In the genomic region with DNA sequence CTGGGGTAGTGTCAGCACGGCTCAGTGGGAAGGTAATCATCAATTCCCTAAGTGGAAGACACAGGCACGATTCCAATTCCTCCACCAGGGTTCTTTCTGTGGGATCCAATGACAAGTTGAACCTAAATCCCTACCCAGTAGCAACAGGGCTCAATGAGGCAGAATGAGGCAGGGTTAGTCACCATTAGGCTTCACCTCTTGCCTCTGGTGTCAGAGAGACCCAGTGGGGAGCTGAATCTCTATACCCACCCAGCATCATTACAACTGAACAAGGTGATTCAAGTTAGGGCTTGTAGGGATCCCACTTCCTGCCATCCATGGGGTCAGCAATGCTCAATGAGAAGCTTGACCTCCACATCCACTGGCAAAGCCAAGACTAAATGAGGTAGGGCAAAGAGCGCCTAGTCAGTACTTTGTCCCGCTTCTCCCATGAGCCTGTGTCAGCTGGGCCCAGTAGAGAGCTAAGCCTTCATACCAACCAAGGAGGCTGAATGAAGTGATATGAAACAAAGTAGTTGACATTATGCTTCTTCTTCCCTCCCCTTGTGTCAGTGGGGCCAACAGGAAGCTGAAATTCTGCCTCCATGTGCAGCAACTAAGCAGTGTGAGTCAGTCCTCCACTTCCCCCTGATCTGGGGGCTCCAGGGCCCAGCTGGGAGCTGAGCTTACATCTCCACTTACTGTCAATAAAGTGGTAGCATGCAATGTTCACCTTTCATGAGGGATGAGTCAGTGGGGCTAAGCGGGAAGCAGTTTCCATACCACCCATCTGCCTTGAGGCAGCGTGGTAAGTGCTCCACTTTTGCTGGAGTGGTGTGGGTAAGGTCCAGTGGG, we compare ENCODE assay signal across 10 cellular contexts. TPM values are rescaled to one million over a fixed set of nuclear protein-coding genes. Genes with fewer than 3 reads are reported as not detected.
DNase-seq lines count a peak whose midpoint lies in the region; ATAC-seq, FAIRE-seq and TF ChIP-seq lines count a peak whose summit lies in the region.
"Had no signal": no experiment of that assay in that cellular context is flagged by ENCODE, and none has a peak within 500 bp of the region (broad histone marks: within the 10 kb centered on the region; RNA-seq: fewer than 3 reads in every experiment).

No MANE protein-coding gene starts in this region.

- H3K4me1 ChIP-seq in H9 (ENCODE audit: insufficient read depth, low read length) (peaks cover 2% of the 10 kb centered on the region; the same call in 1 of the 2 replicates), PC-9 (replicated peaks; ENCODE audit: insufficient read depth) (peaks cover 15% of the 10 kb centered on the region), pancreas (no peaks in the 10 kb centered on the region), adrenal gland (replicated peaks in 1 of 2) (no peaks in the 10 kb centered on the region)

- H3K9me3 ChIP-seq in H9 (ENCODE audit: control insufficient read depth, low read depth, low read length) (no peaks in the 10 kb centered on the region), PC-9 (ENCODE audit: insufficient read depth, low read depth) (no peaks in the 10 kb centered on the region), pancreas (no peaks in the 10 kb centered on the region), adrenal gland (replicated peaks in 1 of 3) (no peaks in the 10 kb centered on the region)

- peak in 3 of 4 donors; percentile 9 to 31 (median 14) for ATAC-seq in pancreas
- no peak for ATAC-seq in HG02870 (IDR thresholded peaks at IDR 0.05; ENCODE audit: unreplicated experiment)
- ATAC-seq in HG03342 (IDR thresholded peaks at IDR 0.05; ENCODE audit: unreplicated experiment): no peak

- H3K18ac ChIP-seq in H9 (ENCODE audit: insufficient read length, low read depth, low read length): no peak overlapping the region

- H3K27me3 ChIP-seq in H9 (ENCODE audit: insufficient read depth, low read length) (no peaks in the 10 kb centered on the region), PC-9 (ENCODE audit: insufficient read depth, low read depth) (no peaks in the 10 kb centered on the region), pancreas (no peaks in the 10 kb centered on the region), adrenal gland (peaks cover 9% of the 10 kb centered on the region)

- no peaks in the 10 kb centered on the region for H3K23me2 ChIP-seq in H9 (ENCODE audit: insufficient read length, low read depth, low read length, poor library complexity, severe bottlenecking)

- H3K36me3 Mint-ChIP-seq in H9 (ENCODE audit: insufficient read depth in 1 of 3, low read depth in 3 of 3): peaks cover 0 to 7% (median 5%) of the 10 kb centered on the region in 3 experiments; a peak in 3 of 7 replicates

- no CpG with 5 or more reads among the region's 6 CpGs for WGBS in H9 (ENCODE audit: extremely low coverage, insufficient read length, low lambda C conversion rate)
- WGBS in pancreas, 2 donors: 70 to 91% methylated on average over 6 of the region's 6 CpGs
- WGBS in adrenal gland, 4 donors: 66 to 87% (median 78%) methylated on average over 4 to 6 of the region's 6 CpGs

- no peak overlapping the region for H3K14ac ChIP-seq in H9 (ENCODE audit: insufficient read depth, low read length)

- no peaks in the 10 kb centered on the region for H3K9me2 ChIP-seq in PC-9 (ENCODE audit: insufficient read depth)

- FAIRE-seq in pancreas (lab: Jason Lieb, UNC) (no peak), H54 (lab: Jason Lieb, UNC) (no peak)
- FAIRE-seq: endometrium had no signal

- POLR2A ChIA-PET in PC-9 (lab: Charles Lee; ENCODE audit: unreplicated experiment): interaction anchor here (0.5 kb wide), 1 partner anchor 126 kb away, joined by 5 read pairs; no protein-coding TSS in a partner anchor

- intact Hi-C loops in PC-9 (cut with micrococcal nuclease; ENCODE audit: unreplicated experiment): no loop called here
- intact Hi-C loops in pancreas (cut with DNase I): no loop called here
- intact Hi-C loops in adrenal gland (cut with DNase I): no loop called here

- BruUV-seq in PC-9 (replicated peaks; lab: Mats Ljungman, UMichigan): no TSS peak

- TF ChIP-seq CTCF in H9 (conservative IDR thresholded peaks at IDR 0.05): no peak
- no peak for TF ChIP-seq CTCF in PC-9 (conservative IDR thresholded peaks at IDR 0.05)
- no peak for TF ChIP-seq CTCF in cardiac fibroblast (IDR thresholded peaks at IDR 0.05; ENCODE audit: low read depth, low read length)
- TF ChIP-seq CTCF in pancreas (IDR thresholded peaks at IDR 0.05): no peak
- TF ChIP-seq CTCF in adrenal gland (IDR thresholded peaks at IDR 0.05): no peak

- CTCF ChIA-PET in PC-9 (lab: Charles Lee): no interaction called here

- no peak for TF ChIP-seq POLR2A in H54 (IDR thresholded peaks at IDR 0.05; ENCODE audit: low read depth, low read length)
- no peak for TF ChIP-seq POLR2A in adrenal gland (IDR thresholded peaks at IDR 0.05)

- H3F3A ChIP-seq in PC-9 (ENCODE audit: insufficient read depth, low read depth): peaks cover 9% of the 10 kb centered on the region; the same call in 1 of the 2 replicates

- H3K27ac Mint-ChIP-seq in H9: peak overlapping the region in 1 of 3 experiments; percentile 82; a peak in 1 of 7 replicates

- H3K4me1 Mint-ChIP-seq in H9: peaks cover 22 to 30% of the 10 kb centered on the region in 2 experiments

- no peak overlapping the region for H3K23ac ChIP-seq in H9 (ENCODE audit: insufficient read length, low read depth, low read length)

- no peak overlapping the region for H4K5ac ChIP-seq in H9 (ENCODE audit: insufficient read length, low read depth, low read length)

- H4K20me1 ChIP-seq in H9 (ENCODE audit: control insufficient read depth, insufficient read depth, insufficient read length) (no peaks in the 10 kb centered on the region), PC-9 (ENCODE audit: insufficient read depth) (no peaks in the 10 kb centered on the region)

- peaks cover 0 to 30% of the 10 kb centered on the region in 2 experiments; a peak in 2 of 5 replicates for H3K9me3 Mint-ChIP-seq in H9

- H3K9ac ChIP-seq in H9 (ENCODE audit: extremely low read depth, insufficient read length, low read length): no peak overlapping the region

- H2AFZ ChIP-seq in H9 (ENCODE audit: low read length): no peak overlapping the region
- peak overlapping the region; percentile 81 for H2AFZ ChIP-seq in PC-9

- H3K4me2 ChIP-seq in H9 (ENCODE audit: insufficient read depth, insufficient read length, low read length): peak overlapping the region; percentile 44
- H3K4me2 ChIP-seq in PC-9: peak overlapping the region; percentile 79

- no peak overlapping the region for H4K8ac ChIP-seq in H9 (replicated peaks; ENCODE audit: insufficient read length, low read depth, low read length)

- H3K4ac ChIP-seq in H9 (ENCODE audit: low read depth, low read length): no peak overlapping the region

- H3K36me3 ChIP-seq in PC-9 (ENCODE audit: low read depth) (peaks cover 10% of the 10 kb centered on the region; the same call in 1 of the 2 replicates), pancreas (no peaks in the 10 kb centered on the region), adrenal gland (replicated peaks in 1 of 2) (no peaks in the 10 kb centered on the region)

- no peak overlapping the region for H2BK120ac ChIP-seq in H9 (ENCODE audit: low read depth, low read length, poor library complexity, severe bottlenecking)

- H3K4me3 Mint-ChIP-seq in H9: peak overlapping the region; percentile 72 to 84

- H3K79me1 ChIP-seq in H9 (ENCODE audit: insufficient read depth, low read depth, low read length, poor library complexity, severe bottlenecking): no peaks in the 10 kb centered on the region

- no peak overlapping the region for H2BK15ac ChIP-seq in H9 (ENCODE audit: low read depth, low read length)

- H3K27me3 Mint-ChIP-seq in H9 (ENCODE audit: low read depth): no peaks in the 10 kb centered on the region

- no peak overlapping the region for H4K91ac ChIP-seq in H9 (ENCODE audit: insufficient read length, low read depth, low read length)

- no peak overlapping the region for H3K56ac ChIP-seq in H9 (ENCODE audit: insufficient read length, low read depth, low read length)

- H2BK5ac ChIP-seq in H9 (ENCODE audit: insufficient read length, low read length): no peak overlapping the region

- H2AK5ac ChIP-seq in H9 (ENCODE audit: insufficient read length, low read length): no peak overlapping the region

- DNase-seq in H9: no peak
- peak; percentile 25 to 84 for DNase-seq in PC-9
- DNase-seq in cardiac fibroblast (ENCODE audit: low read depth in 2 of 2): peak; percentile 3 to 5
- DNase-seq in pancreas: no peak
- DNase-seq in H54 (ENCODE audit: insufficient read length, low spot score): no peak
- no peak for DNase-seq in adrenal gland
- DNase-seq: RPMI8226 had no signal

- no peak overlapping the region for H2BK20ac ChIP-seq in H9 (ENCODE audit: low read depth, low read length, poor library complexity, severe bottlenecking)

- H3K79me2 ChIP-seq in H9 (ENCODE audit: insufficient read depth, low read length): no peaks in the 10 kb centered on the region
- H3K79me2 ChIP-seq in PC-9 (ENCODE audit: low read depth): 0 out of 2 replicates have a peak, but pooled peaks cover 5% of the 10 kb centered on the region

- H3K4me3 ChIP-seq in PC-9 (peak overlapping the region; percentile 62), cardiac fibroblast (replicated peaks in 1 of 2; ENCODE audit: low read depth in 2 of 2, low read length in 2 of 2) (no peak overlapping the region), pancreas (no peak overlapping the region), adrenal gland (no peak overlapping the region)

- H2BK12ac ChIP-seq in H9 (ENCODE audit: insufficient read length, low read depth, low read length): no peak overlapping the region

- no peak overlapping the region for H3T11ph ChIP-seq in H9 (ENCODE audit: low read length)

- H3K27ac ChIP-seq in H9 (ENCODE audit: insufficient read length, low read depth, low read length) (no peak overlapping the region), PC-9 (peak overlapping the region; percentile 54), pancreas (no peak overlapping the region), adrenal gland (no peak overlapping the region)

RNA-seq across cellular contexts. Expression of a gene that starts 36.4 kb away (rescaled TPM):
- total RNA-seq in H9 (2021): 19.4 and 19.6 TPM in 2 replicates
- 31.2 and 31.5 TPM in 2 replicates for total RNA-seq in PC-9 (2021)
- total RNA-seq in pancreas: 10 to 100 TPM in 1 of 6 donors, 1 to 10 TPM in 5; 4.1 to 11.7 (median 7.9) TPM
- 1 to 10 TPM; 3.7 to 6.0 TPM for polyA plus RNA-seq in pancreas
- 10 to 100 TPM in 7 of 8 donors, 1 to 10 TPM in 1; 9.1 to 41.8 (median 14.7) TPM for total RNA-seq in adrenal gland
- polyA plus RNA-seq in adrenal gland: 1 to 10 TPM; 4.2 to 7.8 (median 6.7) TPM

RNA-seq across cellular contexts. Expression of a gene that starts 51.2 kb away (rescaled TPM):
- total RNA-seq in H9 (2021) (3.9 and 4.3 TPM in 2 replicates), PC-9 (2021) (20.2 and 20.9 TPM in 2 replicates), pancreas (1 to 10 TPM; 2.6 to 4.2 (median 3.2) TPM), adrenal gland (10 to 100 TPM in 1 of 8 donors, 1 to 10 TPM in 7; 1.3 to 12.2 (median 4.6) TPM)
- polyA plus RNA-seq in pancreas (1 to 10 TPM; 2.6 to 2.7 TPM), adrenal gland (1 to 10 TPM; 3.8 to 4.9 (median 4.3) TPM)

RNA-seq across cellular contexts. Expression of a gene that starts 51.4 kb away (rescaled TPM):
- total RNA-seq in H9 (2021) (not detected in 2 replicates), PC-9 (2021) (not detected in 2 replicates), pancreas (not detected), adrenal gland (not detected)
- polyA plus RNA-seq in pancreas (not detected), adrenal gland (not detected)

Comparison
In these comparisons a context has a peak if more than half of its experiments do, and no peak if none do; other contexts are left out.
1. DNase-seq: peak in PC-9 (2 of 2) and cardiac fibroblast (2 of 2); none in H9 (single experiment), pancreas (0 of 6), H54 (single experiment) and adrenal gland (0 of 7).
2. ATAC-seq: peak in pancreas (3 of 4); none in HG02870 (single experiment) and HG03342 (single experiment).